ENCODE assay signal across 17 cellular contexts in genomic region chr11:113828186-113828585, GRCh38. TPM values are rescaled to one million over a fixed set of nuclear protein-coding genes. Genes with fewer than 3 reads are reported as not detected.
A peak's percentile ranks its signal among the peaks of the same experiment; 100 is the strongest.
DNase-seq lines count a peak whose midpoint lies in the region; FAIRE-seq and TF ChIP-seq lines count a peak whose summit lies in the region.
"Had no signal": no experiment of that assay in that cellular context is flagged by ENCODE, and none has a peak within 500 bp of the region (broad histone marks: within the 10 kb centered on the region; RNA-seq: fewer than 3 reads in every experiment).

No MANE protein-coding gene starts in this region.

- FAIRE-seq in GM12892 (lab: Jason Lieb, UNC), result no peak
- FAIRE-seq: H1, HTR-8/SVneo had no signal

- no peak for TF ChIP-seq POLR2A in GM12892 (IDR thresholded peaks at IDR 0.05; ENCODE audit: low read depth, low read length)

- in situ Hi-C loops in G401 (cut with HindIII; ENCODE audit: low sequenced_read_pairs), result no loop called here

- DNase-seq in G401 (ENCODE audit: low spot score) (peak; percentile 95), NCI-H69 (lab: John Stamatoyannopoulos, UW) (peak; percentile 14), cerebellum (ENCODE audit: low spot score) (peak; percentile 86), pons (ENCODE audit: low spot score) (peak; percentile 14), GM12892 (ENCODE audit: insufficient read length) (no peak), epidermal melanocyte (ENCODE audit: insufficient read length, low spot score) (no peak)
- no peak for DNase-seq in activated CD8-positive, alpha-beta memory T cell treated with anti-CD3 and anti-CD28 coated beads, Interleukin-2, amount 50 U/mL, for 48 hours
- DNase-seq: BE2C; Caco-2; CD4-positive, alpha-beta T cell; GDM1; H9; IMR-90 had no signal

RNA-seq across cellular contexts. Expression of gene USP28, which starts 47.2 kb away (rescaled TPM):
- 37.8 and 40.4 TPM in 2 replicates for total RNA-seq in G401 (2014; rRNA removed; shearing (Covaris generic))
- total RNA-seq in cerebellum, result 29.7 TPM
- 23.4 TPM for polyA plus RNA-seq in GM12892 (2012; ENCODE audit: missing spikeins)

RNA-seq across cellular contexts. Expression of gene CLDN25, which starts 48.6 kb away (rescaled TPM):
- total RNA-seq in G401 (2014; rRNA removed; shearing (Covaris generic)), result not detected in 2 replicates
- total RNA-seq in cerebellum, result not detected
- not detected for polyA plus RNA-seq in GM12892 (2012; ENCODE audit: missing spikeins)
- total RNA-seq: A172; Caco-2; CD4-positive, alpha-beta T cell; H1; H9; IMR-90; K562 had no signal
- polyA plus RNA-seq: H1, IMR-90, K562 had no signal

RNA-seq across cellular contexts. Expression of gene ZW10, which starts 54.7 kb away (rescaled TPM):
- total RNA-seq in G401 (2014; rRNA removed; shearing (Covaris generic)), result 22.9 and 29.4 TPM in 2 replicates
- total RNA-seq in cerebellum, result 15.0 TPM
- 12.1 TPM for polyA plus RNA-seq in GM12892 (2012; ENCODE audit: missing spikeins)

Comparison
In these comparisons a context has a peak if more than half of its experiments do, and no peak if none do; other contexts are left out.
1. DNase-seq: peak in G401 (single experiment), NCI-H69 (single experiment), cerebellum (single experiment) and pons (single experiment); none in GM12892 (single experiment), activated CD8-positive, alpha-beta memory T cell treated with anti-CD3 and anti-CD28 coated beads, Interleukin-2, amount 50 U/mL, for 48 hours (single experiment) and epidermal melanocyte (single experiment).